Comparison of ENCODE assay signal across 8 cellular contexts in the genomic region with DNA sequence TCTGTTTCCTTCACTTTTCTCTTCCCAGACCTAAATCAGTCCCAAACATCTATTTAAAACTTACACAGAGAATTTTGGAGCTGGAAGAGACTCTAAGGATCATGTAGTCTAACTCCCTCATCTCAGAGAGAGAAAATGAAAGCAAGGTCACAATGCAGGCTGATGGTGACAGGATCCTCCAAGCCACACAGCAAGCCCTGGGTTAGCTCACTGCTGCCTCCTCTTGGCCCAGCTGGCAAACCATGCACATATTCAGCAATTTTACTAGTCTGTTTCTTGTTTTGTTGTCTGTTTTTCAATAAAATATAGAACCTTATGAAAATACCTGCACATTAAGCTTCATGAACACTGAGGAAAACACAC. TPM values are rescaled to one million over a fixed set of nuclear protein-coding genes. Genes with fewer than 3 reads are reported as not detected.
A peak's percentile ranks its signal among the peaks of the same experiment; 100 is the strongest.
DNase-seq lines count a peak whose midpoint lies in the region; ATAC-seq, FAIRE-seq and TF ChIP-seq lines count a peak whose summit lies in the region.

No MANE protein-coding gene starts in this region.

- H3K9me3 ChIP-seq in A549 (no peaks in the 10 kb centered on the region), left lung (no peaks in the 10 kb centered on the region)

- no peak overlapping the region for H3K4me2 ChIP-seq in A549

- TF ChIP-seq EP300 in A549 (IDR thresholded peaks at IDR 0.05): no peak

- TF ChIP-seq POLR2A in A549 (IDR thresholded peaks at IDR 0.05; ENCODE audit: low read length): no peak

- H3K36me3 ChIP-seq in left lung: no peaks in the 10 kb centered on the region

- POLR2A ChIA-PET in A549 (lab: Yijun Ruan, JAX): no interaction called here

- no peak for FAIRE-seq in A549 (lab: Jason Lieb, UNC)

- CTCF ChIA-PET in A549 (lab: Yijun Ruan, JAX): interaction anchor here (2.2 to 2.3 kb wide), 2 partner anchors 12 to 45 kb away, joined by 5 to 10 read pairs; no protein-coding TSS in a partner anchor

- peak in 1 of 2 experiments; percentile 60; a peak in 2 of 5 replicates for TF ChIP-seq RAD21 in A549 (conservative IDR thresholded peaks at IDR 0.05 in 1 of 2, IDR thresholded peaks at IDR 0.05 in 1 of 2)

- no peak overlapping the region for H3K27ac ChIP-seq in A549
- H3K27ac ChIP-seq in left lung: peak overlapping the region in 1 of 2 donors; percentile 15

- ATAC-seq in A549 (peak; percentile 50 to 86; a peak in 4 of 6 replicates), GM18868 (IDR thresholded peaks at IDR 0.05; ENCODE audit: unreplicated experiment) (peak; percentile 80), HG03095 (IDR thresholded peaks at IDR 0.05; ENCODE audit: unreplicated experiment) (peak; percentile 54), left lung (peak; percentile 94)

- H3K27me3 ChIP-seq in left lung: no peaks in the 10 kb centered on the region

- no peak overlapping the region for H3K4me3 ChIP-seq in A549
- no peak overlapping the region for H3K4me3 ChIP-seq in left lung

- TF ChIP-seq CTCF in A549 (IDR thresholded peaks at IDR 0.05) (peak; percentile 31; the same call in 1 of the 3 replicates), left lung (IDR thresholded peaks at IDR 0.05) (peak; percentile 29 to 51)

- DNase-seq in A549 (ENCODE audit: low read depth in 1 of 2, low spot score in 1 of 2) (peak in 1 of 2 experiments; percentile 53), SKM-1 treated with dmso at 0.1 percent for 144 hours (lab: John Stamatoyannopoulos, UW; ENCODE audit: unreplicated experiment) (peak; percentile 78), left lung (peak; percentile 67 to 76), NCI-H510A treated with DMSO at 0.1 percent for 48 hours (lab: John Stamatoyannopoulos, UW) (no peak)
- peak; percentile 87 for DNase-seq in activated naive CD4-positive, alpha-beta T cell treated with anti-CD3 and anti-CD28 coated beads, Interleukin-2, amount 50 U/mL, for 16 hours
- peak; percentile 62 to 70 for DNase-seq in stimulated activated CD8-positive, alpha-beta memory T cell treated with anti-CD3 and anti-CD28 coated beads, Interleukin-7, amount 100 ng/mL, for 1 hour (ENCODE audit: low read depth in 2 of 2)

- intact Hi-C loops in left lung (cut with DNase I): no loop called here

- H3K4me1 ChIP-seq in A549 (no peaks in the 10 kb centered on the region), left lung (peaks cover 0 to 12% of the 10 kb centered on the region in 2 donors)

TF ChIP-seq in A549, 52 proteins besides CTCF, POLR2A, EP300 and RAD21:
- no peak for TF ChIP-seq CEBPB (IDR thresholded peaks at IDR 0.05)
- no peak for TF ChIP-seq HOXB13 (CRISPR knock-in tag; IDR thresholded peaks at IDR 0.05; ENCODE audit: low read depth)

RNA-seq across cellular contexts. Expression of gene LY9, which starts 27.7 kb away (rescaled TPM):
- polyA plus RNA-seq in A549 (2011; rRNA removed): 0.19 and 0.20 TPM in 2 replicates
- polyA plus RNA-seq in A549 (2012; cell fraction: cytosol; rRNA removed): 0.18 and 0.21 TPM in 2 replicates
- 0.13 and 0.14 TPM in 2 replicates for polyA plus RNA-seq in A549 (2012; cell fraction: nucleus; rRNA removed)
- 0.03 to 0.15 TPM (median 0.05 TPM) in 3 replicates for polyA plus RNA-seq in A549 (2017; fragmentation: RNase III; extraction: RNeasy Plus Mini Kit Qiagen cat#74134 plus additional on column Dnase treatment)
- polyA minus RNA-seq in A549 (2011; rRNA and poly(A)+ RNA removed): 0.37 and 0.49 TPM in 2 replicates
- total RNA-seq in left lung: 1 to 10 TPM in 1 of 2 donors, under 1 TPM in 1; 0.82 to 2.5 TPM

RNA-seq across cellular contexts. Expression of gene SLAMF7, which starts 29.2 kb away (rescaled TPM):
- polyA plus RNA-seq in A549 (2011; rRNA removed): 0.57 and 0.73 TPM in 2 replicates
- 0.11 and 0.26 TPM in 2 replicates for polyA plus RNA-seq in A549 (2012; cell fraction: cytosol; rRNA removed)
- 0.19 and 0.45 TPM in 2 replicates for polyA plus RNA-seq in A549 (2012; cell fraction: nucleus; rRNA removed)
- 1.8 to 2.2 TPM (median 2.0 TPM) in 3 replicates for polyA plus RNA-seq in A549 (2017; fragmentation: RNase III; extraction: RNeasy Plus Mini Kit Qiagen cat#74134 plus additional on column Dnase treatment)
- 0.88 and 1.7 TPM in 2 replicates for polyA minus RNA-seq in A549 (2011; rRNA and poly(A)+ RNA removed)
- 10 to 100 TPM; 16.9 to 33.8 TPM for total RNA-seq in left lung

RNA-seq across cellular contexts. Expression of gene CD48, which starts 56.7 kb away (rescaled TPM):
- not detected in 2 replicates for polyA plus RNA-seq in A549 (2011; rRNA removed)
- polyA plus RNA-seq in A549 (2012; cell fraction: cytosol; rRNA removed): not detected in 2 replicates
- not detected in 2 replicates for polyA plus RNA-seq in A549 (2012; cell fraction: nucleus; rRNA removed)
- not detected in 3 replicates for polyA plus RNA-seq in A549 (2017; fragmentation: RNase III; extraction: RNeasy Plus Mini Kit Qiagen cat#74134 plus additional on column Dnase treatment)
- polyA minus RNA-seq in A549 (2011; rRNA and poly(A)+ RNA removed): not detected in 2 replicates
- 10 to 100 TPM in 1 of 2 donors, 1 to 10 TPM in 1; 9.9 to 35.5 TPM for total RNA-seq in left lung
